Comparison of ENCODE assay signal across 1 cellular context in the genomic region with DNA sequence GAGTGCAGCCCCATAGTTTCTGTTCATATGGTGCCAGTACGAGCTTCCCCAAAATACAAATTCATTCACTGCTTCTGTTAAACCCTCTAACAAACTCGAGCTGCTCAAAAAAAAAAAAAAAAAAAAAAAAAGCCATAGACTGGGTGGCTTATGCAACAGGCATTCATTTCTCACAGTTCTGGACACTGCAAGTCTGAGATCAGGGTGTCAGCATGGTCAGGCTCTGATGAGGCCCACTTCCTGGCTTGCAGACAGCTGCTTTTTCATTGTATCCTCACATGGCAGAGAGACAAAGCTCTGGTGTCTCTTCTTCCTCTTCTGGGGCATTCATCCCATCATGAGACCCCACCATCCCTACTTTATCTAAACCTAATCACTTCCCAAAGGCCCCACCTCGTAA.
TF ChIP-seq lines count a peak whose summit lies in the region.

No MANE protein-coding gene starts in this region.

TF ChIP-seq in GM23338, 12 proteins besides CTCF, POLR2A, EP300 and RAD21 (continued from another document):
- TF ChIP-seq, protein P1, sequence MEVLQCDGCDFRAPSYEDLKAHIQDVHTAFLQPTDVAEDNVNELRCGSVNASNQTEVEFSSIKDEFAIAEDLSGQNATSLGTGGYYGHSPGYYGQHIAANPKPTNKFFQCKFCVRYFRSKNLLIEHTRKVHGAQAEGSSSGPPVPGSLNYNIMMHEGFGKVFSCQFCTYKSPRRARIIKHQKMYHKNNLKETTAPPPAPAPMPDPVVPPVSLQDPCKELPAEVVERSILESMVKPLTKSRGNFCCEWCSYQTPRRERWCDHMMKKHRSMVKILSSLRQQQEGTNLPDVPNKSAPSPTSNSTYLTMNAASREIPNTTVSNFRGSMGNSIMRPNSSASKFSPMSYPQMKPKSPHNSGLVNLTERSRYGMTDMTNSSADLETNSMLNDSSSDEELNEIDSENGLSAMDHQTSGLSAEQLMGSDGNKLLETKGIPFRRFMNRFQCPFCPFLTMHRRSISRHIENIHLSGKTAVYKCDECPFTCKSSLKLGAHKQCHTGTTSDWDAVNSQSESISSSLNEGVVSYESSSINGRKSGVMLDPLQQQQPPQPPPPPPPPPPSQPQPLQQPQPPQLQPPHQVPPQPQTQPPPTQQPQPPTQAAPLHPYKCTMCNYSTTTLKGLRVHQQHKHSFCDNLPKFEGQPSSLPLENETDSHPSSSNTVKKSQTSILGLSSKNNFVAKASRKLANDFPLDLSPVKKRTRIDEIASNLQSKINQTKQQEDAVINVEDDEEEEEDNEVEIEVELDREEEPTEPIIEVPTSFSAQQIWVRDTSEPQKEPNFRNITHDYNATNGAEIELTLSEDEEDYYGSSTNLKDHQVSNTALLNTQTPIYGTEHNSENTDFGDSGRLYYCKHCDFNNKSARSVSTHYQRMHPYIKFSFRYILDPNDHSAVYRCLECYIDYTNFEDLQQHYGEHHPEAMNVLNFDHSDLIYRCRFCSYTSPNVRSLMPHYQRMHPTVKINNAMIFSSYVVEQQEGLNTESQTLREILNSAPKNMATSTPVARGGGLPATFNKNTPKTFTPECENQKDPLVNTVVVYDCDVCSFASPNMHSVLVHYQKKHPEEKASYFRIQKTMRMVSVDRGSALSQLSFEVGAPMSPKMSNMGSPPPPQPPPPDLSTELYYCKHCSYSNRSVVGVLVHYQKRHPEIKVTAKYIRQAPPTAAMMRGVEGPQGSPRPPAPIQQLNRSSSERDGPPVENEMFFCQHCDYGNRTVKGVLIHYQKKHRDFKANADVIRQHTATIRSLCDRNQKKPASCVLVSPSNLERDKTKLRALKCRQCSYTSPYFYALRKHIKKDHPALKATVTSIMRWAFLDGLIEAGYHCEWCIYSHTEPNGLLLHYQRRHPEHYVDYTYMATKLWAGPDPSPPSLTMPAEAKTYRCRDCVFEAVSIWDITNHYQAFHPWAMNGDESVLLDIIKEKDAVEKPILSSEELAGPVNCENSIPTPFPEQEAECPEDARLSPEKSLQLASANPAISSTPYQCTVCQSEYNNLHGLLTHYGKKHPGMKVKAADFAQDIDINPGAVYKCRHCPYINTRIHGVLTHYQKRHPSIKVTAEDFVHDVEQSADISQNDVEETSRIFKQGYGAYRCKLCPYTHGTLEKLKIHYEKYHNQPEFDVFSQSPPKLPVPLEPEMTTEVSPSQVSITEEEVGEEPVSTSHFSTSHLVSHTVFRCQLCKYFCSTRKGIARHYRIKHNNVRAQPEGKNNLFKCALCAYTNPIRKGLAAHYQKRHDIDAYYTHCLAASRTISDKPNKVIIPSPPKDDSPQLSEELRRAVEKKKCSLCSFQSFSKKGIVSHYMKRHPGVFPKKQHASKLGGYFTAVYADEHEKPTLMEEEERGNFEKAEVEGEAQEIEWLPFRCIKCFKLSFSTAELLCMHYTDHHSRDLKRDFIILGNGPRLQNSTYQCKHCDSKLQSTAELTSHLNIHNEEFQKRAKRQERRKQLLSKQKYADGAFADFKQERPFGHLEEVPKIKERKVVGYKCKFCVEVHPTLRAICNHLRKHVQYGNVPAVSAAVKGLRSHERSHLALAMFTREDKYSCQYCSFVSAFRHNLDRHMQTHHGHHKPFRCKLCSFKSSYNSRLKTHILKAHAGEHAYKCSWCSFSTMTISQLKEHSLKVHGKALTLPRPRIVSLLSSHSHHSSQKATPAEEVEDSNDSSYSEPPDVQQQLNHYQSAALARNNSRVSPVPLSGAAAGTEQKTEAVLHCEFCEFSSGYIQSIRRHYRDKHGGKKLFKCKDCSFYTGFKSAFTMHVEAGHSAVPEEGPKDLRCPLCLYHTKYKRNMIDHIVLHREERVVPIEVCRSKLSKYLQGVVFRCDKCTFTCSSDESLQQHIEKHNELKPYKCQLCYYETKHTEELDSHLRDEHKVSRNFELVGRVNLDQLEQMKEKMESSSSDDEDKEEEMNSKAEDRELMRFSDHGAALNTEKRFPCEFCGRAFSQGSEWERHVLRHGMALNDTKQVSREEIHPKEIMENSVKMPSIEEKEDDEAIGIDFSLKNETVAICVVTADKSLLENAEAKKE (CRISPR knock-in tag; IDR thresholded peaks at IDR 0.05) = no peak
